ENCODE assay signal across 17 cellular contexts in the genomic region with DNA sequence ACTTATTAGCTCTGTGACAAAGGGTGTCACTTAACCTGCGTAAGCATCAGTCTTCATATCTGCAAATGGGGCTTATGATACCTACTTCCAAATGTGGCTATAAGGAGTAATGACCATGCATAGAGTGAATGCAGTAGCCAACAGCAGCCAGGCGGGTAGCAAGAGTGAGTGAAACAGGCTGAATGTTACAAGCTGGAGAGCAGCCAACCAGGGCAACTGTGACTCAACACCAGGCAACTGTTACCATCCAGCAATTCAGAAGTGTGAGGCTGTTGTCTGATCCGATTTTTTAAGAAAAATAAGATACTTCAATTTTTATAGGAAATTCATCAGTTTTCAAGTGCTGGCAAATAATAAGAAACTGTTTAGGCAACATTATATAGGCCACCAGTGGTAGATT.
DNase-seq lines count a peak whose midpoint lies in the region; ATAC-seq, FAIRE-seq and TF ChIP-seq lines count a peak whose summit lies in the region.
"Had no signal": no experiment of that assay in that cellular context is flagged by ENCODE, and none has a peak within 500 bp of the region (broad histone marks: within the 10 kb centered on the region; RNA-seq: fewer than 3 reads in every experiment).

No MANE protein-coding gene starts in this region.

- no peak overlapping the region for H3K27ac Mint-ChIP-seq in GM23338
- H3K27ac Mint-ChIP-seq: H9 had no signal

- 0 out of 2 replicates have a peak, but pooled peaks cover 4% of the 10 kb centered on the region for H4K20me1 ChIP-seq in GM23338 (replicated peaks; ENCODE audit: insufficient read depth)

- H3K36me3 ChIP-seq in heart right ventricle (peaks cover 0 to 14% (median 6%) of the 10 kb centered on the region in 9 donors), GM23338 (ENCODE audit: insufficient read depth) (peaks cover 2% of the 10 kb centered on the region; the same call in 1 of the 2 replicates)

- H3K27ac ChIP-seq in heart right ventricle (no peak overlapping the region), GM23338 (ENCODE audit: low read depth) (no peak overlapping the region)
- H3K27ac ChIP-seq: parathyroid adenoma had no signal

- no peaks in the 10 kb centered on the region for H3K4me1 ChIP-seq in heart right ventricle
- no peaks in the 10 kb centered on the region for H3K4me1 ChIP-seq in GM23338 (ENCODE audit: insufficient read depth)
- H3K4me1 ChIP-seq: parathyroid adenoma had no signal

- ATAC-seq in left cardiac atrium: peak; percentile 31 to 74
- ATAC-seq in heart right ventricle: no peak
- no peak for ATAC-seq in GM23338

- H3K27me3 ChIP-seq in heart right ventricle: no peaks in the 10 kb centered on the region
- H3K27me3 ChIP-seq in GM23338 (ENCODE audit: insufficient read depth): no peaks in the 10 kb centered on the region

- intact Hi-C loops in left cardiac atrium (cut with DNase I): no loop called here
- intact Hi-C loops in heart right ventricle (cut with DNase I): no loop called here

- no peaks in the 10 kb centered on the region for H3K9me3 Mint-ChIP-seq in GM23338
- H3K9me3 Mint-ChIP-seq: H9 had no signal

- no peaks in the 10 kb centered on the region for H3K27me3 Mint-ChIP-seq in GM23338 (ENCODE audit: insufficient read depth, low read depth, poor library complexity)

- H3K79me2 ChIP-seq in GM23338 (replicated peaks; ENCODE audit: insufficient read depth): no peaks in the 10 kb centered on the region
- H3K79me2 ChIP-seq: parathyroid adenoma had no signal

- DNase-seq in left cardiac atrium (no peak), heart right ventricle (no peak), amniotic stem cell (lab: John Stamatoyannopoulos, UW) (peak; percentile 37), foreskin fibroblast (peak; percentile 6 to 44), urothelium cell line (ENCODE audit: low spot score) (peak; percentile 31), GM23338 (ENCODE audit: low spot score) (no peak), retina (no peak), RPMI8226 (no peak)
- DNase-seq: activated T-cell treated with anti-CD3 and anti-CD28 coated beads, Interleukin-2, amount 50 U/mL, for 1 hour; effector memory CD4-positive, alpha-beta T cell; H9; NCI-H146; NCI-H526 treated with DMSO at 0.1 percent for 48 hours; SIG-M5 had no signal

- no peaks in the 10 kb centered on the region for H3F3A ChIP-seq in GM23338 (replicated peaks; ENCODE audit: low read depth)

- no peak overlapping the region for H3K4me3 Mint-ChIP-seq in GM23338
- H3K4me3 Mint-ChIP-seq: H9 had no signal

- 0 out of 2 replicates have a peak, but pooled peaks cover 7% of the 10 kb centered on the region for H3K9me2 ChIP-seq in GM23338 (ENCODE audit: insufficient read depth)

- no peak for FAIRE-seq in urothelium cell line (lab: Jason Lieb, UNC)
- FAIRE-seq: A204.1 had no signal

- no peak overlapping the region for H3K4me3 ChIP-seq in heart right ventricle
- no peak overlapping the region for H3K4me3 ChIP-seq in foreskin fibroblast (ENCODE audit: low read depth in 1 of 2, low read length in 2 of 2)
- no peak overlapping the region for H3K4me3 ChIP-seq in GM23338
- H3K4me3 ChIP-seq: lung had no signal

- no peaks in the 10 kb centered on the region for H3K4me1 Mint-ChIP-seq in GM23338
- H3K4me1 Mint-ChIP-seq: H9 had no signal

- TF ChIP-seq CTCF in heart right ventricle (IDR thresholded peaks at IDR 0.05) (no peak), foreskin fibroblast (IDR thresholded peaks at IDR 0.05; ENCODE audit: low read depth, low read length) (no peak), GM23338 (conservative IDR thresholded peaks at IDR 0.05; ENCODE audit: low read depth in 2 of 2) (no peak)

- no peak overlapping the region for H2AFZ ChIP-seq in GM23338
- H2AFZ ChIP-seq: parathyroid adenoma had no signal

- 85 to 90% methylated on average over 3 of the region's 3 CpGs for WGBS in heart right ventricle, 2 donors

- peaks cover 0 to 13% (median 8%) of the 10 kb centered on the region in 11 donors for H3K9me3 ChIP-seq in heart right ventricle

- H3K4me2 ChIP-seq in GM23338: no peak overlapping the region

- H3K36me3 Mint-ChIP-seq in GM23338 (ENCODE audit: low read depth): peaks cover 4% of the 10 kb centered on the region; the same call in 1 of the 3 replicates

TF ChIP-seq in GM23338, 12 proteins besides CTCF, POLR2A, EP300 and RAD21:
- TF ChIP-seq, protein P1, sequence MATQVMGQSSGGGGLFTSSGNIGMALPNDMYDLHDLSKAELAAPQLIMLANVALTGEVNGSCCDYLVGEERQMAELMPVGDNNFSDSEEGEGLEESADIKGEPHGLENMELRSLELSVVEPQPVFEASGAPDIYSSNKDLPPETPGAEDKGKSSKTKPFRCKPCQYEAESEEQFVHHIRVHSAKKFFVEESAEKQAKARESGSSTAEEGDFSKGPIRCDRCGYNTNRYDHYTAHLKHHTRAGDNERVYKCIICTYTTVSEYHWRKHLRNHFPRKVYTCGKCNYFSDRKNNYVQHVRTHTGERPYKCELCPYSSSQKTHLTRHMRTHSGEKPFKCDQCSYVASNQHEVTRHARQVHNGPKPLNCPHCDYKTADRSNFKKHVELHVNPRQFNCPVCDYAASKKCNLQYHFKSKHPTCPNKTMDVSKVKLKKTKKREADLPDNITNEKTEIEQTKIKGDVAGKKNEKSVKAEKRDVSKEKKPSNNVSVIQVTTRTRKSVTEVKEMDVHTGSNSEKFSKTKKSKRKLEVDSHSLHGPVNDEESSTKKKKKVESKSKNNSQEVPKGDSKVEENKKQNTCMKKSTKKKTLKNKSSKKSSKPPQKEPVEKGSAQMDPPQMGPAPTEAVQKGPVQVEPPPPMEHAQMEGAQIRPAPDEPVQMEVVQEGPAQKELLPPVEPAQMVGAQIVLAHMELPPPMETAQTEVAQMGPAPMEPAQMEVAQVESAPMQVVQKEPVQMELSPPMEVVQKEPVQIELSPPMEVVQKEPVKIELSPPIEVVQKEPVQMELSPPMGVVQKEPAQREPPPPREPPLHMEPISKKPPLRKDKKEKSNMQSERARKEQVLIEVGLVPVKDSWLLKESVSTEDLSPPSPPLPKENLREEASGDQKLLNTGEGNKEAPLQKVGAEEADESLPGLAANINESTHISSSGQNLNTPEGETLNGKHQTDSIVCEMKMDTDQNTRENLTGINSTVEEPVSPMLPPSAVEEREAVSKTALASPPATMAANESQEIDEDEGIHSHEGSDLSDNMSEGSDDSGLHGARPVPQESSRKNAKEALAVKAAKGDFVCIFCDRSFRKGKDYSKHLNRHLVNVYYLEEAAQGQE (IDR thresholded peaks at IDR 0.05; ENCODE audit: unreplicated experiment): no peak
- TF ChIP-seq ZNF331 (CRISPR knock-in tag; IDR thresholded peaks at IDR 0.05; ENCODE audit: low read depth) (no peak), EZH2phosphoT487 (IDR thresholded peaks at IDR 0.05; ENCODE audit: unreplicated experiment) (no peak), STAT1 (IDR thresholded peaks at IDR 0.05; ENCODE audit: unreplicated experiment) (no peak), JUNB (IDR thresholded peaks at IDR 0.05; ENCODE audit: unreplicated experiment) (no peak)
- TF ChIP-seq, protein P2, sequence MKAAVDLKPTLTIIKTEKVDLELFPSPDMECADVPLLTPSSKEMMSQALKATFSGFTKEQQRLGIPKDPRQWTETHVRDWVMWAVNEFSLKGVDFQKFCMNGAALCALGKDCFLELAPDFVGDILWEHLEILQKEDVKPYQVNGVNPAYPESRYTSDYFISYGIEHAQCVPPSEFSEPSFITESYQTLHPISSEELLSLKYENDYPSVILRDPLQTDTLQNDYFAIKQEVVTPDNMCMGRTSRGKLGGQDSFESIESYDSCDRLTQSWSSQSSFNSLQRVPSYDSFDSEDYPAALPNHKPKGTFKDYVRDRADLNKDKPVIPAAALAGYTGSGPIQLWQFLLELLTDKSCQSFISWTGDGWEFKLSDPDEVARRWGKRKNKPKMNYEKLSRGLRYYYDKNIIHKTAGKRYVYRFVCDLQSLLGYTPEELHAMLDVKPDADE (IDR thresholded peaks at IDR 0.05): no peak

Comparison
In these comparisons a context has a peak if more than half of its experiments do, and no peak if none do; other contexts are left out.
1. ATAC-seq: peak in left cardiac atrium (2 of 2); none in heart right ventricle (0 of 8) and GM23338 (single experiment).
2. DNase-seq: peak in amniotic stem cell (single experiment), foreskin fibroblast (2 of 2) and urothelium cell line (single experiment); none in left cardiac atrium (single experiment), heart right ventricle (0 of 2), GM23338 (single experiment), retina (single experiment) and RPMI8226 (single experiment).